In the genomic region with DNA sequence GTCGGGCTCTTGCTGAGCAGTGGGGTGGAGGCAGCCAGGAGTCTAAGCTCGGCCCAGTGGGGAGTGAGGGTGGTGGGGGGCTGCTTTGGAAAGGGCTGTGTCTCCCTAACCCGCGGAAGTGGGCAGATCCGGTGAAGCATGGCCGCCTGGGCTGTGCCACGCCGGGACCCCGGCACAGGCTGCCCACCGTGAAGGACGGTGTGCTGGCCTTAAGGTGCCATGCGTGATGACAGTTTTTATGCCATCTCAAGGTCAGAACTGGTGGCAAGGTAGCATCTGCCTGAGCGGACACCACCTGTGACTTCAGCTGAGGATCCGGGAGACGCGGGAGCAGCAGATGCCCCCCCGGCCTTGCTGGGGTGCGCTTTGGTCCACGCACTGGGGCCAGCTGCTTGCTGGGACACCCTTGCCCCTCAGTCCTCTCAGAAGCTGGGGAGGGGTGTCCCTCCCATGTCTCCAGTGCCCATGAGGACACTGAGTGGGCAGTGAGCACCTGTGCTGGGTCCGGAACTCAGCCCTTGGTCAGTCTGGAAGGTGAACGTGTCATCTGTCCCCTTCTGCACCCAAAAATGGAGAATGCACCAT, we compare ENCODE assay signal across 12 cellular contexts. TPM values are rescaled to one million over a fixed set of nuclear protein-coding genes. Genes with fewer than 3 reads are reported as not detected.
DNase-seq lines count a peak whose midpoint lies in the region; TF ChIP-seq lines count a peak whose summit lies in the region.
"Had no signal": no experiment of that assay in that cellular context is flagged by ENCODE, and none has a peak within 500 bp of the region (broad histone marks: within the 10 kb centered on the region; RNA-seq: fewer than 3 reads in every experiment).

No MANE protein-coding gene starts in this region.

- no peaks in the 10 kb centered on the region for H3K27me3 Mint-ChIP-seq in activated T-cell treated with anti-CD3 and anti-CD28 coated beads, Interleukin-2, amount 50 U/mL, for 24 hours
- peaks cover 10% of the 10 kb centered on the region for H3K27me3 Mint-ChIP-seq in endothelial cell (ENCODE audit: unreplicated experiment)

- no peaks in the 10 kb centered on the region for H3K9me3 Mint-ChIP-seq in activated T-cell treated with anti-CD3 and anti-CD28 coated beads, Interleukin-2, amount 50 U/mL, for 24 hours
- H3K9me3 Mint-ChIP-seq in endothelial cell (ENCODE audit: unreplicated experiment) = no peaks in the 10 kb centered on the region

- no peak overlapping the region for H3K4me3 ChIP-seq in SK-N-MC
- H3K4me3 ChIP-seq: gastroesophageal sphincter, ovary had no signal

- H3K27ac Mint-ChIP-seq in activated T-cell treated with anti-CD3 and anti-CD28 coated beads, Interleukin-2, amount 50 U/mL, for 24 hours = peak overlapping the region; percentile 96
- H3K27ac Mint-ChIP-seq in endothelial cell (ENCODE audit: unreplicated experiment) = no peak overlapping the region
- H3K27ac Mint-ChIP-seq: T-helper 17 cell had no signal

- H3K36me3 ChIP-seq in SK-N-MC (ENCODE audit: insufficient read depth, low read length) = peaks cover 25% of the 10 kb centered on the region
- H3K36me3 ChIP-seq: gastroesophageal sphincter, ovary had no signal

- H3K27ac ChIP-seq in SK-N-MC = peak overlapping the region; percentile 44
- H3K27ac ChIP-seq: gastroesophageal sphincter, ovary had no signal

- H3K36me3 Mint-ChIP-seq in activated T-cell treated with anti-CD3 and anti-CD28 coated beads, Interleukin-2, amount 50 U/mL, for 24 hours (ENCODE audit: low read depth) = peaks cover 53% of the 10 kb centered on the region
- H3K36me3 Mint-ChIP-seq in endothelial cell (ENCODE audit: low read depth, unreplicated experiment) = no peaks in the 10 kb centered on the region

- no peak for TF ChIP-seq CTCF in endothelial cell (IDR thresholded peaks at IDR 0.05; ENCODE audit: unreplicated experiment)

- peak; percentile 32 for DNase-seq in activated T-cell treated with anti-CD3 and anti-CD28 coated beads, Interleukin-2, amount 50 U/mL, for 24 hours
- DNase-seq in activated T-cell treated with anti-CD3 and anti-CD28 coated beads for 4 hours (no peak), SK-N-MC (ENCODE audit: low read depth, low spot score) (no peak), endothelial cell (ENCODE audit: low spot score) (no peak), cortex of kidney (lab: John Stamatoyannopoulos, UW) (no peak), NCI-H226 (no peak), putamen (ENCODE audit: low spot score) (no peak)
- DNase-seq in stimulated activated CD8-positive, alpha-beta memory T cell treated with anti-CD3 and anti-CD28 coated beads, Interleukin-4, amount 100 ng/mL, for 48 hours = peak; percentile 26
- DNase-seq: NCI-H1092 treated with DMSO at 0.1 percent for 48 hours, ovary, T-helper 17 cell had no signal

- peak overlapping the region; percentile 41 for H3K9ac ChIP-seq in SK-N-MC (ENCODE audit: insufficient read length)

- peak overlapping the region; percentile 18 for H3K4me3 Mint-ChIP-seq in activated T-cell treated with anti-CD3 and anti-CD28 coated beads, Interleukin-2, amount 50 U/mL, for 24 hours
- peak overlapping the region; percentile 31 for H3K4me3 Mint-ChIP-seq in endothelial cell (ENCODE audit: unreplicated experiment)

- H3K9me3 ChIP-seq in SK-N-MC (ENCODE audit: low read depth, low read length) = no peaks in the 10 kb centered on the region
- H3K9me3 ChIP-seq: ovary had no signal

- H3K4me1 Mint-ChIP-seq in activated T-cell treated with anti-CD3 and anti-CD28 coated beads, Interleukin-2, amount 50 U/mL, for 24 hours (ENCODE audit: low read depth) = peaks cover 85% of the 10 kb centered on the region
- peaks cover 8% of the 10 kb centered on the region for H3K4me1 Mint-ChIP-seq in endothelial cell (ENCODE audit: unreplicated experiment)

RNA-seq across cellular contexts. Expression of a gene that starts 53.9 kb away (rescaled TPM):
- total RNA-seq in endothelial cell (ENCODE audit: unreplicated experiment) = 8.7 TPM

Comparison
In these comparisons a context has a peak if more than half of its experiments do, and no peak if none do; other contexts are left out.
1. DNase-seq: peak in activated T-cell treated with anti-CD3 and anti-CD28 coated beads, Interleukin-2, amount 50 U/mL, for 24 hours (single experiment) and stimulated activated CD8-positive, alpha-beta memory T cell treated with anti-CD3 and anti-CD28 coated beads, Interleukin-4, amount 100 ng/mL, for 48 hours (single experiment); none in activated T-cell treated with anti-CD3 and anti-CD28 coated beads for 4 hours (single experiment), SK-N-MC (single experiment), endothelial cell (single experiment), cortex of kidney (single experiment), NCI-H226 (single experiment) and putamen (single experiment).